ENCODE assay signal across 1 cellular context in genomic region chr1:161163793-161164192, GRCh38.
TF ChIP-seq lines count a peak whose summit lies in the region.

No MANE protein-coding gene starts in this region.

TF ChIP-seq in K562, 482 proteins besides CTCF, POLR2A, EP300 and RAD21:
- TF ChIP-seq EGR1 (conservative IDR thresholded peaks at IDR 0.05) (peak; percentile 29; the same call in 1 of the 2 replicates), FOXA1 (IDR thresholded peaks at IDR 0.05; ENCODE audit: borderline replicate concordance) (no peak), FOXA3 (CRISPR knock-in tag; conservative IDR thresholded peaks at IDR 0.05 in 1 of 2, IDR thresholded peaks at IDR 0.05 in 1 of 2) (no peak)
TF ChIP-seq in K562: peak in this region for 1.
